ENCODE assay signal across 8 cellular contexts in the genomic region with DNA sequence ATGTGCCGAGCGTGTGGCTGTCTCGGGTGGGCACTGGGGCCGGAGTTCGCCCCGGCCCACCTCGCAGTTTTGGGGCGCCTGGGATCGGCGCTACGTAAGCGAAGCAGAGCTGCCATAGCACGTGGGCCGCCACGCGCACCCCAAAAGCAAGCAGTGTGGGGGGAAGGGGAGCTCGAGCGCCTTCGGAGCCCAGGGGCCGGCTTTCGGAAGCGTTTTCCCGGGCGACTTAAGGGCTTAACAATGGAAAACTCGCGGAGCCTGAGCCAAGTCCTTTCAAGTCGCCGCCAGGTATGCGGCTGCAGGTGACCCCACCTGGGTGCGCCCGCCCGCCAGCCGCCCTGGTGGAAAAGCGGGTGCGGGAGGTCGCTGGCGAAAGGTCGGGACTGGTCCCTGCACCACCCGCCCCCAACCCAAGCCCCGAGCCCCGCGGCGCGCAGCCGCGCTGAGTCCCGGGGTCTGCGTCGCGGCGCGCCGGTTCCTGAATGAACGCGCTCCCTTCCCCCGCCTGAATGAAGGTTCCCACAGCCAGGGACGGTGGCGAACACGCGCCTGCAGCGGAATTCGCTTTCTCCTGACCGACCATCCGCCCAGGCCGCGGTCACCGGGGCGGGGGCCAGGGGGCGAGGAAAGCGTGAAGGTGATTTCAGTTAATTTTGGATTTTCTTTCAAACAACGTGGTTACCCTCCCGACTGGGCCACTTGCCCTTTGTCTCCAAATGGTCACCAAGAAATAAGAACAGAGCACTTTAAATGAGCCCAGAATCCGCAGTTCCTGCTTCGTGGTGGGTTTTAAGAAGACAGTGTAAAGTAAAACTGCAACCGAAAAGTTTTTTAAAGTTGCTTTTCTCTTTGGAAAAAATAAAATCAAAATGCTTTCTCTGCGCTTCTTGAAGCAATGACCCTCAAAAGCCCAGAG. TPM values are rescaled to one million over a fixed set of nuclear protein-coding genes. Genes with fewer than 3 reads are reported as not detected.
DNase-seq lines count a peak whose midpoint lies in the region; ATAC-seq and TF ChIP-seq lines count a peak whose summit lies in the region.

No MANE protein-coding gene starts in this region.

- H2BK5ac ChIP-seq in mesenchymal stem cell (ENCODE audit: low read depth, low read length, poor library complexity, severe bottlenecking): peak overlapping the region; percentile 94

- peak overlapping the region; percentile 51 to 100 for H2BK12ac ChIP-seq in mesenchymal stem cell (ENCODE audit: low read length in 2 of 2)

- H3K9ac ChIP-seq in mesenchymal stem cell (ENCODE audit: low read length): peak overlapping the region; percentile 97

- H3K23ac ChIP-seq in mesenchymal stem cell (ENCODE audit: low read length in 2 of 2): peak overlapping the region in 1 of 2 experiments; percentile 9

- H3K79me1 ChIP-seq in mesenchymal stem cell (replicated peaks; ENCODE audit: low read length, poor library complexity, severe bottlenecking): peaks cover 5% of the 10 kb centered on the region

- peak overlapping the region; percentile 97 for H4K8ac ChIP-seq in mesenchymal stem cell (ENCODE audit: low read length)

- H3K4me1 ChIP-seq in mesenchymal stem cell (ENCODE audit: control insufficient read depth, insufficient read depth, low read depth, low read length): peaks cover 31% of the 10 kb centered on the region

- H2BK15ac ChIP-seq in mesenchymal stem cell (ENCODE audit: low read depth, poor library complexity, severe bottlenecking): peak overlapping the region; percentile 99

- H3K9me3 ChIP-seq in mesenchymal stem cell (ENCODE audit: control insufficient read depth, low read length): no peaks in the 10 kb centered on the region

- ATAC-seq in HG02840 (IDR thresholded peaks at IDR 0.05; ENCODE audit: low FRiP score, unreplicated experiment) (no peak), HG03442 (IDR thresholded peaks at IDR 0.05; ENCODE audit: unreplicated experiment) (no peak)

- peak overlapping the region; percentile 85 for H3K4me2 ChIP-seq in mesenchymal stem cell (ENCODE audit: low read length, poor library complexity, severe bottlenecking)

- peak overlapping the region; percentile 85 to 97 for H3K4ac ChIP-seq in mesenchymal stem cell (ENCODE audit: low read depth in 1 of 2, low read length in 2 of 2)

- H3K14ac ChIP-seq in mesenchymal stem cell (ENCODE audit: low read length in 2 of 2): no peak overlapping the region

- WGBS in mesenchymal stem cell: 2% methylated on average over 61 of the region's 76 CpGs

- H3K18ac ChIP-seq in mesenchymal stem cell (ENCODE audit: low read depth in 1 of 2, low read length in 2 of 2): peak overlapping the region; percentile 92 to 94

- H2AFZ ChIP-seq in mesenchymal stem cell (ENCODE audit: low read depth, low read length): no peak overlapping the region

- H3K4me3 ChIP-seq in mesenchymal stem cell (ENCODE audit: insufficient read depth in 1 of 2, low read depth in 1 of 2, low read length in 2 of 2): peak overlapping the region; percentile 52 to 99

- peak overlapping the region; percentile 92 for H4K91ac ChIP-seq in mesenchymal stem cell (ENCODE audit: low read length)

- peak overlapping the region; percentile 84 for H2AK5ac ChIP-seq in mesenchymal stem cell (ENCODE audit: low read length, severe bottlenecking)

- DNase-seq in GM03348 (ENCODE audit: low spot score) (peak; percentile 76), NCI-H748 treated with DMSO at 0.1 percent for 48 hours (lab: John Stamatoyannopoulos, UW) (peak; percentile 14), ecto neural progenitor cell (ENCODE audit: low spot score) (peak; percentile 86), mesenchymal stem cell (peak; percentile 81), NCI-H1694 (lab: John Stamatoyannopoulos, UW) (no peak), erythroblast (lab: John Stamatoyannopoulos, UW) (no peak)

- no peak for TF ChIP-seq POLR2A in erythroblast (IDR thresholded peaks at IDR 0.05; ENCODE audit: low read length)

- H2BK120ac ChIP-seq in mesenchymal stem cell (ENCODE audit: low read depth, low read length): peak overlapping the region; percentile 99

- peak overlapping the region; percentile 95 for H3K27ac ChIP-seq in mesenchymal stem cell (ENCODE audit: low read length, poor library complexity, severe bottlenecking)

- H3K36me3 ChIP-seq in mesenchymal stem cell (ENCODE audit: control insufficient read depth in 1 of 2, insufficient read depth in 2 of 2, low read depth in 1 of 2, low read length in 2 of 2): no peaks in the 10 kb centered on the region

- H3K27me3 ChIP-seq in mesenchymal stem cell (ENCODE audit: control insufficient read depth in 1 of 2, insufficient read depth in 1 of 2, low read length in 2 of 2): peaks cover 0 to 10% of the 10 kb centered on the region in 2 experiments

RNA-seq across cellular contexts. Expression of gene CCND1, which starts 2.7 kb away (rescaled TPM):
- 324 TPM for polyA plus RNA-seq in mesenchymal stem cell (2013, experiment 1 of 2)
- polyA plus RNA-seq in mesenchymal stem cell (2013, experiment 2 of 2): 321 TPM

RNA-seq across cellular contexts. Expression of gene LTO1, which starts 36.9 kb away (rescaled TPM):
- 12.8 TPM for polyA plus RNA-seq in mesenchymal stem cell (2013, experiment 1 of 2)
- 12.4 TPM for polyA plus RNA-seq in mesenchymal stem cell (2013, experiment 2 of 2)

Comparison
In these comparisons a context has a peak if more than half of its experiments do, and no peak if none do; other contexts are left out.
1. DNase-seq: peak in GM03348 (single experiment), NCI-H748 treated with DMSO at 0.1 percent for 48 hours (single experiment), ecto neural progenitor cell (single experiment) and mesenchymal stem cell (single experiment); none in NCI-H1694 (single experiment) and erythroblast (0 of 2).